1 cellular context compared by ENCODE assay signal in genomic region chr10:74021248-74022055, GRCh38.
TF ChIP-seq lines count a peak whose summit lies in the region.

No MANE protein-coding gene starts in this region.

TF ChIP-seq in K562, 482 proteins besides CTCF, POLR2A, EP300 and RAD21 (continued from another document and continues in another):
- TF ChIP-seq, protein P1, sequence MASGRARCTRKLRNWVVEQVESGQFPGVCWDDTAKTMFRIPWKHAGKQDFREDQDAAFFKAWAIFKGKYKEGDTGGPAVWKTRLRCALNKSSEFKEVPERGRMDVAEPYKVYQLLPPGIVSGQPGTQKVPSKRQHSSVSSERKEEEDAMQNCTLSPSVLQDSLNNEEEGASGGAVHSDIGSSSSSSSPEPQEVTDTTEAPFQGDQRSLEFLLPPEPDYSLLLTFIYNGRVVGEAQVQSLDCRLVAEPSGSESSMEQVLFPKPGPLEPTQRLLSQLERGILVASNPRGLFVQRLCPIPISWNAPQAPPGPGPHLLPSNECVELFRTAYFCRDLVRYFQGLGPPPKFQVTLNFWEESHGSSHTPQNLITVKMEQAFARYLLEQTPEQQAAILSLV (tag; IDR thresholded peaks at IDR 0.05): peak; percentile 47; the same call in 1 of the 2 replicates
- 0 out of 2 replicates have a peak, but pooled peaks have one; percentile 24 for TF ChIP-seq HSF4 (CRISPR knock-in tag; IDR thresholded peaks at IDR 0.05; ENCODE audit: borderline replicate concordance)
- no peak for TF ChIP-seq ZNF436 (CRISPR knock-in tag; IDR thresholded peaks at IDR 0.05)
- no peak for TF ChIP-seq SNRNP70 (optimal IDR thresholded peaks at IDR 0.05; ENCODE audit: low read depth, low read length)
- no peak for TF ChIP-seq MTF1 (CRISPR knock-in tag; IDR thresholded peaks at IDR 0.05; ENCODE audit: borderline replicate concordance)
- peak; percentile 100 for TF ChIP-seq FOSL1 (tag; conservative IDR thresholded peaks at IDR 0.05)
- TF ChIP-seq, protein P2, sequence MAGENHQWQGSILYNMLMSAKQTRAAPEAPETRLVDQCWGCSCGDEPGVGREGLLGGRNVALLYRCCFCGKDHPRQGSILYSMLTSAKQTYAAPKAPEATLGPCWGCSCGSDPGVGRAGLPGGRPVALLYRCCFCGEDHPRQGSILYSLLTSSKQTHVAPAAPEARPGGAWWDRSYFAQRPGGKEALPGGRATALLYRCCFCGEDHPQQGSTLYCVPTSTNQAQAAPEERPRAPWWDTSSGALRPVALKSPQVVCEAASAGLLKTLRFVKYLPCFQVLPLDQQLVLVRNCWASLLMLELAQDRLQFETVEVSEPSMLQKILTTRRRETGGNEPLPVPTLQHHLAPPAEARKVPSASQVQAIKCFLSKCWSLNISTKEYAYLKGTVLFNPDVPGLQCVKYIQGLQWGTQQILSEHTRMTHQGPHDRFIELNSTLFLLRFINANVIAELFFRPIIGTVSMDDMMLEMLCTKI (IDR thresholded peaks at IDR 0.05; ENCODE audit: partially characterized antibody): no peak
- TF ChIP-seq CBX2 (IDR thresholded peaks at IDR 0.05; ENCODE audit: insufficient read depth, low read length, poor library complexity, severe bottlenecking): no peak
- no peak for TF ChIP-seq ZBTB33 (CRISPR knock-in tag; IDR thresholded peaks at IDR 0.05)
- no peak for TF ChIP-seq ETV6 (IDR thresholded peaks at IDR 0.05; ENCODE audit: borderline replicate concordance in 1 of 2, low read depth in 2 of 2, low read length in 1 of 2)
- no peak for TF ChIP-seq ETV6 (CRISPR knock-in tag; IDR thresholded peaks at IDR 0.05; ENCODE audit: borderline replicate concordance)
- TF ChIP-seq ZNF212 (CRISPR knock-in tag; IDR thresholded peaks at IDR 0.05): no peak
- TF ChIP-seq MXI1 (IDR thresholded peaks at IDR 0.05; ENCODE audit: low read depth, low read length): no peak
- no peak for TF ChIP-seq SAFB (IDR thresholded peaks at IDR 0.05; ENCODE audit: borderline replicate concordance, low read depth, low read length)
- peak; percentile 86 for TF ChIP-seq TAL1 (IDR thresholded peaks at IDR 0.05)
- TF ChIP-seq DNMT1 (IDR thresholded peaks at IDR 0.05): 0 out of 2 replicates have a peak, but pooled peaks have one; percentile 77
- no peak for TF ChIP-seq ZNF76 (CRISPR knock-in tag; IDR thresholded peaks at IDR 0.05; ENCODE audit: borderline replicate concordance)
- no peak for TF ChIP-seq ZNF134 (CRISPR knock-in tag; conservative IDR thresholded peaks at IDR 0.05)
- TF ChIP-seq ASH1L (IDR thresholded peaks at IDR 0.05; ENCODE audit: borderline replicate concordance, low read depth, partially characterized antibody): peak; percentile 42
- peak; percentile 68 for TF ChIP-seq DACH1 (IDR thresholded peaks at IDR 0.05; ENCODE audit: partially characterized antibody)
- no peak for TF ChIP-seq LARP7 (IDR thresholded peaks at IDR 0.05)
- TF ChIP-seq ZNF197 (CRISPR knock-in tag; IDR thresholded peaks at IDR 0.05; ENCODE audit: low read depth): no peak
- TF ChIP-seq BRF2 (IDR thresholded peaks at IDR 0.05; ENCODE audit: borderline replicate concordance, insufficient read depth, insufficient read length): no peak
- no peak for TF ChIP-seq ZNF354B (CRISPR knock-in tag; IDR thresholded peaks at IDR 0.05)
- peak; percentile 90; the same call in 1 of the 2 replicates for TF ChIP-seq HLTF (IDR thresholded peaks at IDR 0.05)
- TF ChIP-seq, protein P3, sequence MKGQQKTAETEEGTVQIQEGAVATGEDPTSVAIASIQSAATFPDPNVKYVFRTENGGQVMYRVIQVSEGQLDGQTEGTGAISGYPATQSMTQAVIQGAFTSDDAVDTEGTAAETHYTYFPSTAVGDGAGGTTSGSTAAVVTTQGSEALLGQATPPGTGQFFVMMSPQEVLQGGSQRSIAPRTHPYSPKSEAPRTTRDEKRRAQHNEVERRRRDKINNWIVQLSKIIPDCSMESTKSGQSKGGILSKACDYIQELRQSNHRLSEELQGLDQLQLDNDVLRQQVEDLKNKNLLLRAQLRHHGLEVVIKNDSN (CRISPR knock-in tag; IDR thresholded peaks at IDR 0.05): no peak
- no peak for TF ChIP-seq GABPB2 (CRISPR knock-in tag; conservative IDR thresholded peaks at IDR 0.05)
- TF ChIP-seq SMARCA4 (IDR thresholded peaks at IDR 0.05): peak; percentile 99
- TF ChIP-seq ZFX (CRISPR knock-in tag; IDR thresholded peaks at IDR 0.05): no peak
- TF ChIP-seq, protein P4, sequence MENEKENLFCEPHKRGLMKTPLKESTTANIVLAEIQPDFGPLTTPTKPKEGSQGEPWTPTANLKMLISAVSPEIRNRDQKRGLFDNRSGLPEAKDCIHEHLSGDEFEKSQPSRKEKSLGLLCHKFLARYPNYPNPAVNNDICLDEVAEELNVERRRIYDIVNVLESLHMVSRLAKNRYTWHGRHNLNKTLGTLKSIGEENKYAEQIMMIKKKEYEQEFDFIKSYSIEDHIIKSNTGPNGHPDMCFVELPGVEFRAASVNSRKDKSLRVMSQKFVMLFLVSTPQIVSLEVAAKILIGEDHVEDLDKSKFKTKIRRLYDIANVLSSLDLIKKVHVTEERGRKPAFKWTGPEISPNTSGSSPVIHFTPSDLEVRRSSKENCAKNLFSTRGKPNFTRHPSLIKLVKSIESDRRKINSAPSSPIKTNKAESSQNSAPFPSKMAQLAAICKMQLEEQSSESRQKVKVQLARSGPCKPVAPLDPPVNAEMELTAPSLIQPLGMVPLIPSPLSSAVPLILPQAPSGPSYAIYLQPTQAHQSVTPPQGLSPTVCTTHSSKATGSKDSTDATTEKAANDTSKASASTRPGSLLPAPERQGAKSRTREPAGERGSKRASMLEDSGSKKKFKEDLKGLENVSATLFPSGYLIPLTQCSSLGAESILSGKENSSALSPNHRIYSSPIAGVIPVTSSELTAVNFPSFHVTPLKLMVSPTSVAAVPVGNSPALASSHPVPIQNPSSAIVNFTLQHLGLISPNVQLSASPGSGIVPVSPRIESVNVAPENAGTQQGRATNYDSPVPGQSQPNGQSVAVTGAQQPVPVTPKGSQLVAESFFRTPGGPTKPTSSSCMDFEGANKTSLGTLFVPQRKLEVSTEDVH (IDR thresholded peaks at IDR 0.05; ENCODE audit: low read depth, partially characterized antibody): peak; percentile 53
- TF ChIP-seq FOXK2 (conservative IDR thresholded peaks at IDR 0.05 in 1 of 2, IDR thresholded peaks at IDR 0.05 in 1 of 2; ENCODE audit: low read depth in 2 of 2): peak; percentile 93 to 97
- TF ChIP-seq POLR2AphosphoS5 (IDR thresholded peaks at IDR 0.05; ENCODE audit: control insufficient read depth, insufficient read depth, low read depth, low read length): peak; percentile 23; the same call in 1 of the 2 replicates
- TF ChIP-seq, protein P5, sequence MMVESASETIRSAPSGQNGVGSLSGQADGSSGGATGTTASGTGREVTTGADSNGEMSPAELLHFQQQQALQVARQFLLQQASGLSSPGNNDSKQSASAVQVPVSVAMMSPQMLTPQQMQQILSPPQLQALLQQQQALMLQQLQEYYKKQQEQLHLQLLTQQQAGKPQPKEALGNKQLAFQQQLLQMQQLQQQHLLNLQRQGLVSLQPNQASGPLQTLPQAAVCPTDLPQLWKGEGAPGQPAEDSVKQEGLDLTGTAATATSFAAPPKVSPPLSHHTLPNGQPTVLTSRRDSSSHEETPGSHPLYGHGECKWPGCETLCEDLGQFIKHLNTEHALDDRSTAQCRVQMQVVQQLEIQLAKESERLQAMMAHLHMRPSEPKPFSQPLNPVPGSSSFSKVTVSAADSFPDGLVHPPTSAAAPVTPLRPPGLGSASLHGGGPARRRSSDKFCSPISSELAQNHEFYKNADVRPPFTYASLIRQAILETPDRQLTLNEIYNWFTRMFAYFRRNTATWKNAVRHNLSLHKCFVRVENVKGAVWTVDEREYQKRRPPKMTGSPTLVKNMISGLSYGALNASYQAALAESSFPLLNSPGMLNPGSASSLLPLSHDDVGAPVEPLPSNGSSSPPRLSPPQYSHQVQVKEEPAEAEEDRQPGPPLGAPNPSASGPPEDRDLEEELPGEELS (CRISPR knock-in tag; IDR thresholded peaks at IDR 0.05; ENCODE audit: borderline replicate concordance): no peak
- 0 out of 2 replicates have a peak, but pooled peaks have one; percentile 16 for TF ChIP-seq TARDBP (IDR thresholded peaks at IDR 0.05)
- no peak for TF ChIP-seq ZFP30 (CRISPR knock-in tag; IDR thresholded peaks at IDR 0.05; ENCODE audit: borderline replicate concordance)
- TF ChIP-seq NR2F6 (CRISPR knock-in tag; IDR thresholded peaks at IDR 0.05): no peak
- TF ChIP-seq ZNF785 (CRISPR knock-in tag; IDR thresholded peaks at IDR 0.05): no peak
- TF ChIP-seq ELF1 (tag; IDR thresholded peaks at IDR 0.05): no peak
- no peak; the same call in 1 of the 2 replicates for TF ChIP-seq ZNF592 (IDR thresholded peaks at IDR 0.05)
- TF ChIP-seq VEZF1 (CRISPR knock-in tag; IDR thresholded peaks at IDR 0.05): peak; percentile 80
- TF ChIP-seq RAD51 (IDR thresholded peaks at IDR 0.05; ENCODE audit: borderline replicate concordance, low read depth): peak; percentile 68
- no peak for TF ChIP-seq DLX4 (CRISPR knock-in tag; IDR thresholded peaks at IDR 0.05)
- no peak for TF ChIP-seq ZNF232 (CRISPR knock-in tag; IDR thresholded peaks at IDR 0.05)
- TF ChIP-seq, protein P6, sequence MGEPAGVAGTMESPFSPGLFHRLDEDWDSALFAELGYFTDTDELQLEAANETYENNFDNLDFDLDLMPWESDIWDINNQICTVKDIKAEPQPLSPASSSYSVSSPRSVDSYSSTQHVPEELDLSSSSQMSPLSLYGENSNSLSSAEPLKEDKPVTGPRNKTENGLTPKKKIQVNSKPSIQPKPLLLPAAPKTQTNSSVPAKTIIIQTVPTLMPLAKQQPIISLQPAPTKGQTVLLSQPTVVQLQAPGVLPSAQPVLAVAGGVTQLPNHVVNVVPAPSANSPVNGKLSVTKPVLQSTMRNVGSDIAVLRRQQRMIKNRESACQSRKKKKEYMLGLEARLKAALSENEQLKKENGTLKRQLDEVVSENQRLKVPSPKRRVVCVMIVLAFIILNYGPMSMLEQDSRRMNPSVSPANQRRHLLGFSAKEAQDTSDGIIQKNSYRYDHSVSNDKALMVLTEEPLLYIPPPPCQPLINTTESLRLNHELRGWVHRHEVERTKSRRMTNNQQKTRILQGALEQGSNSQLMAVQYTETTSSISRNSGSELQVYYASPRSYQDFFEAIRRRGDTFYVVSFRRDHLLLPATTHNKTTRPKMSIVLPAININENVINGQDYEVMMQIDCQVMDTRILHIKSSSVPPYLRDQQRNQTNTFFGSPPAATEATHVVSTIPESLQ (CRISPR knock-in tag; IDR thresholded peaks at IDR 0.05): no peak
